ENCODE assay signal across 2 cellular contexts in genomic region chr12:9866786-9867379, GRCh38.
TF ChIP-seq lines count a peak whose summit lies in the region.

No MANE protein-coding gene starts in this region.

TF ChIP-seq in liver, 16 proteins besides CTCF, POLR2A, EP300 and RAD21:
- TF ChIP-seq, protein P1, sequence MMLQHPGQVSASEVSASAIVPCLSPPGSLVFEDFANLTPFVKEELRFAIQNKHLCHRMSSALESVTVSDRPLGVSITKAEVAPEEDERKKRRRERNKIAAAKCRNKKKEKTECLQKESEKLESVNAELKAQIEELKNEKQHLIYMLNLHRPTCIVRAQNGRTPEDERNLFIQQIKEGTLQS (IDR thresholded peaks at IDR 0.05), result no peak
- TF ChIP-seq REST (IDR thresholded peaks at IDR 0.05) (no peak), GABPA (IDR thresholded peaks at IDR 0.05 in 1 of 2, conservative IDR thresholded peaks at IDR 0.05 in 1 of 2) (no peak), TAF1 (conservative IDR thresholded peaks at IDR 0.05) (no peak), HNF4A (conservative IDR thresholded peaks at IDR 0.05) (no peak), EGR1 (IDR thresholded peaks at IDR 0.05; ENCODE audit: low read depth in 2 of 2) (no peak), ZBTB33 (IDR thresholded peaks at IDR 0.05) (no peak), NR2F2 (IDR thresholded peaks at IDR 0.05) (no peak)

TF ChIP-seq in HepG2, 621 proteins besides CTCF, POLR2A, EP300 and RAD21:
- TF ChIP-seq DNMT3B (CRISPR knock-in tag; conservative IDR thresholded peaks at IDR 0.05) (no peak), MAFK (conservative IDR thresholded peaks at IDR 0.05 in 1 of 2, IDR thresholded peaks at IDR 0.05 in 1 of 2; ENCODE audit: low read length in 2 of 2) (0 out of 4 replicates have a peak, but pooled peaks of 1 of the 2 experiments have one; percentile 7), TAF1 (CRISPR knock-in tag; IDR thresholded peaks at IDR 0.05) (no peak)
- TF ChIP-seq, protein P2, sequence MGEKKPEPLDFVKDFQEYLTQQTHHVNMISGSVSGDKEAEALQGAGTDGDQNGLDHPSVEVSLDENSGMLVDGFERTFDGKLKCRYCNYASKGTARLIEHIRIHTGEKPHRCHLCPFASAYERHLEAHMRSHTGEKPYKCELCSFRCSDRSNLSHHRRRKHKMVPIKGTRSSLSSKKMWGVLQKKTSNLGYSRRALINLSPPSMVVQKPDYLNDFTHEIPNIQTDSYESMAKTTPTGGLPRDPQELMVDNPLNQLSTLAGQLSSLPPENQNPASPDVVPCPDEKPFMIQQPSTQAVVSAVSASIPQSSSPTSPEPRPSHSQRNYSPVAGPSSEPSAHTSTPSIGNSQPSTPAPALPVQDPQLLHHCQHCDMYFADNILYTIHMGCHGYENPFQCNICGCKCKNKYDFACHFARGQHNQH (CRISPR knock-in tag; IDR thresholded peaks at IDR 0.05), result no peak
